ENCODE assay signal across 8 cellular contexts in genomic region chr6:90458353-90459224, GRCh38.
DNase-seq lines count a peak whose midpoint lies in the region; ATAC-seq and TF ChIP-seq lines count a peak whose summit lies in the region.

No MANE protein-coding gene starts in this region.

- peak; percentile 67 for DNase-seq in activated CD4-positive, alpha-beta T cell treated with anti-CD3 and anti-CD28 coated beads, Interleukin-2, amount 10 ng/mL, durations not matched to agents 7 days and 5 days
- DNase-seq in effector memory CD4-positive, alpha-beta T cell: peak; percentile 13 to 57 (median 43)
- peak; percentile 67 to 86 for DNase-seq in stimulated activated CD4-positive, alpha-beta T cell treated with anti-CD3 and anti-CD28 coated beads, Interleukin-4, amount 100 ng/mL, for 48 hours (ENCODE audit: low read depth in 2 of 2)
- DNase-seq in NCI-H2107 treated with DMSO at 0.1 percent for 48 hours (lab: John Stamatoyannopoulos, UW; ENCODE audit: unreplicated experiment) (no peak), hepatic stellate cell (ENCODE audit: low spot score) (no peak), NCI-H345 (lab: John Stamatoyannopoulos, UW) (no peak)

- ATAC-seq in GM21367 (IDR thresholded peaks at IDR 0.05; ENCODE audit: unreplicated experiment): no peak

- H3K4me2 ChIP-seq in KMS-11: peak overlapping the region; percentile 81; the same call in 1 of the 2 replicates

- H3K27me3 ChIP-seq in KMS-11 (ENCODE audit: insufficient read depth, low read depth): no peaks in the 10 kb centered on the region
- H3K27me3 ChIP-seq in effector memory CD4-positive, alpha-beta T cell (replicated peaks; ENCODE audit: control insufficient read depth, insufficient read depth, low read length, poor library complexity, severe bottlenecking): no peaks in the 10 kb centered on the region

- no peaks in the 10 kb centered on the region for H3K9me3 ChIP-seq in effector memory CD4-positive, alpha-beta T cell (ENCODE audit: control insufficient read depth, low read length)

- POLR2A ChIA-PET in activated CD4-positive, alpha-beta T cell treated with anti-CD3 and anti-CD28 coated beads, Interleukin-2, amount 10 ng/mL, durations not matched to agents 7 days and 5 days (lab: Charles Lee): no interaction called here

- no peaks in the 10 kb centered on the region for H4K20me1 ChIP-seq in KMS-11 (ENCODE audit: insufficient read depth)

- TF ChIP-seq CTCF in KMS-11 (conservative IDR thresholded peaks at IDR 0.05; ENCODE audit: low read depth, low read length): no peak

- no peak overlapping the region; the same call in 1 of the 2 replicates for H2AFZ ChIP-seq in KMS-11 (ENCODE audit: low read depth)

- no peaks in the 10 kb centered on the region for H3K27me3 Mint-ChIP-seq in activated CD4-positive, alpha-beta T cell treated with anti-CD3 and anti-CD28 coated beads, Interleukin-2, amount 10 ng/mL, durations not matched to agents 7 days and 5 days

- H3K27ac Mint-ChIP-seq in activated CD4-positive, alpha-beta T cell treated with anti-CD3 and anti-CD28 coated beads, Interleukin-2, amount 10 ng/mL, durations not matched to agents 7 days and 5 days: peak overlapping the region; percentile 95

- peaks cover 29% of the 10 kb centered on the region for H3K36me3 Mint-ChIP-seq in activated CD4-positive, alpha-beta T cell treated with anti-CD3 and anti-CD28 coated beads, Interleukin-2, amount 10 ng/mL, durations not matched to agents 7 days and 5 days (ENCODE audit: low read depth)

- no peaks in the 10 kb centered on the region for H3K36me3 ChIP-seq in KMS-11 (ENCODE audit: insufficient read depth)
- H3K36me3 ChIP-seq in effector memory CD4-positive, alpha-beta T cell (ENCODE audit: control insufficient read depth, insufficient read depth, low read length): no peaks in the 10 kb centered on the region

- H3K4me1 ChIP-seq in KMS-11 (ENCODE audit: low read depth, poor library complexity, severe bottlenecking): peaks cover 56% of the 10 kb centered on the region
- H3K4me1 ChIP-seq in effector memory CD4-positive, alpha-beta T cell (ENCODE audit: control insufficient read depth, insufficient read depth, low read length, poor library complexity, severe bottlenecking): peaks cover 31% of the 10 kb centered on the region

- H3K27ac ChIP-seq in KMS-11: no peak overlapping the region
- H3K27ac ChIP-seq in effector memory CD4-positive, alpha-beta T cell (ENCODE audit: insufficient read depth, low read length, poor library complexity, severe bottlenecking): peak overlapping the region; percentile 52

- CTCF ChIA-PET in activated CD4-positive, alpha-beta T cell treated with anti-CD3 and anti-CD28 coated beads, Interleukin-2, amount 10 ng/mL, durations not matched to agents 7 days and 5 days (lab: Charles Lee): interaction anchor here (0.9 to 7.3 kb wide), 5 partner anchors 11 to 247 kb away, joined by 3 to 72 read pairs (median 24); no protein-coding TSS in a partner anchor

- H3K4me3 Mint-ChIP-seq in activated CD4-positive, alpha-beta T cell treated with anti-CD3 and anti-CD28 coated beads, Interleukin-2, amount 10 ng/mL, durations not matched to agents 7 days and 5 days: peak overlapping the region; percentile 71

- H3K4me3 ChIP-seq in KMS-11 (IDR thresholded peaks at IDR 0.05; ENCODE audit: insufficient read depth, low read depth, low read length): no peak overlapping the region
- H3K4me3 ChIP-seq in effector memory CD4-positive, alpha-beta T cell (ENCODE audit: insufficient read depth, low read depth, low read length, poor library complexity, severe bottlenecking): peak overlapping the region; percentile 5

- H3K9me3 Mint-ChIP-seq in activated CD4-positive, alpha-beta T cell treated with anti-CD3 and anti-CD28 coated beads, Interleukin-2, amount 10 ng/mL, durations not matched to agents 7 days and 5 days: peaks cover 23% of the 10 kb centered on the region

- H3K4me1 Mint-ChIP-seq in activated CD4-positive, alpha-beta T cell treated with anti-CD3 and anti-CD28 coated beads, Interleukin-2, amount 10 ng/mL, durations not matched to agents 7 days and 5 days: peaks cover 75% of the 10 kb centered on the region

- H3K79me2 ChIP-seq in KMS-11 (ENCODE audit: insufficient read depth, low read depth): no peaks in the 10 kb centered on the region

- H3K9ac ChIP-seq in KMS-11: no peak overlapping the region

Comparison
In these comparisons a context has a peak if more than half of its experiments do, and no peak if none do; other contexts are left out.
1. DNase-seq: peak in activated CD4-positive, alpha-beta T cell treated with anti-CD3 and anti-CD28 coated beads, Interleukin-2, amount 10 ng/mL, durations not matched to agents 7 days and 5 days (single experiment), effector memory CD4-positive, alpha-beta T cell (3 of 3) and stimulated activated CD4-positive, alpha-beta T cell treated with anti-CD3 and anti-CD28 coated beads, Interleukin-4, amount 100 ng/mL, for 48 hours (2 of 2); none in NCI-H2107 treated with DMSO at 0.1 percent for 48 hours (single experiment), hepatic stellate cell (single experiment) and NCI-H345 (single experiment).